Comparison of ENCODE assay signal across 1 cellular context in genomic region chr20:62487564-62488086, GRCh38.
TF ChIP-seq lines count a peak whose summit lies in the region.

No MANE protein-coding gene starts in this region.

TF ChIP-seq in K562, 482 proteins besides CTCF, POLR2A, EP300 and RAD21 (continued from another document and continues in another):
- TF ChIP-seq THRB (CRISPR knock-in tag; conservative IDR thresholded peaks at IDR 0.05) = no peak
- peak; percentile 57; the same call in 1 of the 2 replicates for TF ChIP-seq ZBTB9 (CRISPR knock-in tag; IDR thresholded peaks at IDR 0.05)
- no peak for TF ChIP-seq ZNF217 (CRISPR knock-in tag; IDR thresholded peaks at IDR 0.05)
- TF ChIP-seq RFX1 (IDR thresholded peaks at IDR 0.05) = no peak
- no peak for TF ChIP-seq SNAPC5 (CRISPR knock-in tag; IDR thresholded peaks at IDR 0.05)
- TF ChIP-seq PREB (CRISPR knock-in tag; IDR thresholded peaks at IDR 0.05) = no peak
- 0 out of 2 replicates have a peak, but pooled peaks have one; percentile 32 for TF ChIP-seq JUN (IDR thresholded peaks at IDR 0.05; ENCODE audit: borderline replicate concordance, low read depth, low read length)
- TF ChIP-seq JUN (CRISPR knock-in tag; IDR thresholded peaks at IDR 0.05; ENCODE audit: borderline replicate concordance) = no peak
- no peak for TF ChIP-seq EP400 (IDR thresholded peaks at IDR 0.05)
- no peak for TF ChIP-seq MXD1 (CRISPR knock-in tag; IDR thresholded peaks at IDR 0.05; ENCODE audit: borderline replicate concordance, poor library complexity, severe bottlenecking)
- TF ChIP-seq CHD7 (IDR thresholded peaks at IDR 0.05; ENCODE audit: low read depth, low read length) = no peak
- no peak for TF ChIP-seq RBM39 (optimal IDR thresholded peaks at IDR 0.05; ENCODE audit: low read depth, low read length)
- TF ChIP-seq ZNF311 (CRISPR knock-in tag; IDR thresholded peaks at IDR 0.05) = peak; percentile 55; the same call in 1 of the 2 replicates
- TF ChIP-seq CREB1 (IDR thresholded peaks at IDR 0.05) = no peak
- no peak for TF ChIP-seq CREB1 (CRISPR knock-in tag; IDR thresholded peaks at IDR 0.05)
- TF ChIP-seq TGIF2 (CRISPR knock-in tag; IDR thresholded peaks at IDR 0.05) = no peak
- no peak for TF ChIP-seq DIDO1 (tag; IDR thresholded peaks at IDR 0.05; ENCODE audit: low read depth)
- TF ChIP-seq NUFIP1 (IDR thresholded peaks at IDR 0.05; ENCODE audit: partially characterized antibody) = no peak
- TF ChIP-seq KHSRP (IDR thresholded peaks at IDR 0.05) = no peak
- TF ChIP-seq MED1 (CRISPR knock-in tag; IDR thresholded peaks at IDR 0.05; ENCODE audit: borderline replicate concordance) = no peak
- TF ChIP-seq TFAP4 (CRISPR knock-in tag; IDR thresholded peaks at IDR 0.05; ENCODE audit: borderline replicate concordance) = peak; percentile 69; the same call in 1 of the 2 replicates
- no peak for TF ChIP-seq MAX (CRISPR knock-in tag; IDR thresholded peaks at IDR 0.05)
- TF ChIP-seq ZFP30 (CRISPR knock-in tag; IDR thresholded peaks at IDR 0.05; ENCODE audit: borderline replicate concordance) = no peak
- no peak for TF ChIP-seq ELK1 (CRISPR knock-in tag; IDR thresholded peaks at IDR 0.05)
- no peak for TF ChIP-seq MCM3 (IDR thresholded peaks at IDR 0.05)
- TF ChIP-seq AFF1 (IDR thresholded peaks at IDR 0.05; ENCODE audit: low read depth in 1 of 2, partially characterized antibody in 2 of 2) = no peak
- no peak for TF ChIP-seq KDM4B (IDR thresholded peaks at IDR 0.05; ENCODE audit: borderline replicate concordance in 2 of 2, low read depth in 1 of 2)
